ENCODE assay signal across 14 cellular contexts in genomic region chr2:143949121-143949848, GRCh38.
DNase-seq lines count a peak whose midpoint lies in the region; ATAC-seq, FAIRE-seq and TF ChIP-seq lines count a peak whose summit lies in the region.
"Had no signal": no experiment of that assay in that cellular context is flagged by ENCODE, and none has a peak within 500 bp of the region (broad histone marks: within the 10 kb centered on the region; RNA-seq: fewer than 3 reads in every experiment).

No MANE protein-coding gene starts in this region.

- H3K36me3 ChIP-seq in IMR-90 (ENCODE audit: control insufficient read depth, insufficient read depth, low read length) (no peaks in the 10 kb centered on the region), mammary epithelial cell (ENCODE audit: insufficient read depth, low read length) (no peaks in the 10 kb centered on the region), neuronal stem cell (replicated peaks in 1 of 2; ENCODE audit: control insufficient read depth in 2 of 2, insufficient read depth in 2 of 2, low read length in 2 of 2) (no peaks in the 10 kb centered on the region)

- WGBS in IMR-90 (ENCODE audit: extremely low coverage in 2 of 2, insufficient read length in 1 of 2), 2 experiments = no CpG with 5 or more reads among the region's 3 CpGs
- 89% methylated on average over 3 of the region's 3 CpGs for WGBS in mammary epithelial cell (ENCODE audit: low coverage, missing lambda C conversion rate)
- no CpG with 5 or more reads among the region's 3 CpGs for WGBS in neuronal stem cell (ENCODE audit: extremely low coverage in 2 of 2, insufficient read length in 2 of 2, insufficient replicate concordance in 1 of 2), 2 donors

- H3K27ac ChIP-seq in IMR-90 (ENCODE audit: insufficient read depth, low read length) (no peak overlapping the region), mammary epithelial cell (ENCODE audit: insufficient read depth, low read depth, low read length) (no peak overlapping the region), neuronal stem cell (replicated peaks; ENCODE audit: low read length) (no peak overlapping the region)

- H3K18ac ChIP-seq in IMR-90 (ENCODE audit: low read depth, low read length) (no peak overlapping the region), neuronal stem cell (ENCODE audit: low read length) (no peak overlapping the region)

- H2AK9ac ChIP-seq in IMR-90 (replicated peaks; ENCODE audit: low read depth, low read length, poor library complexity) = no peak overlapping the region

- no peak overlapping the region for H4K5ac ChIP-seq in IMR-90 (ENCODE audit: low read depth, low read length)

- no peak overlapping the region for H2AFZ ChIP-seq in IMR-90 (replicated peaks; ENCODE audit: low read length, poor library complexity)
- H2AFZ ChIP-seq in mammary epithelial cell (ENCODE audit: low read depth, low read length) = no peak overlapping the region
- no peak overlapping the region for H2AFZ ChIP-seq in neuronal stem cell (ENCODE audit: low read length)

- no peaks in the 10 kb centered on the region for H3K79me2 ChIP-seq in mammary epithelial cell (ENCODE audit: insufficient read depth, low read length)

- BruUV-seq in IMR-90 (replicated peaks; lab: Mats Ljungman, UMichigan) = no TSS peak
- no TSS peak for BruUV-seq in mammary epithelial cell (replicated peaks; lab: Mats Ljungman, UMichigan)

- H4K20me1 ChIP-seq in IMR-90 (ENCODE audit: insufficient read depth, low read length) (no peaks in the 10 kb centered on the region), mammary epithelial cell (ENCODE audit: insufficient read depth, low read length) (no peaks in the 10 kb centered on the region)

- H3K27me3 ChIP-seq in IMR-90 (ENCODE audit: control insufficient read depth, insufficient read depth, low read length) = no peaks in the 10 kb centered on the region
- no peaks in the 10 kb centered on the region for H3K27me3 ChIP-seq in mammary epithelial cell (ENCODE audit: insufficient read depth, low read length)
- no peaks in the 10 kb centered on the region for H3K27me3 ChIP-seq in neuronal stem cell (ENCODE audit: control insufficient read depth in 3 of 3, insufficient read depth in 3 of 3, low read depth in 1 of 3, low read length in 3 of 3)
- H3K27me3 ChIP-seq: tibial nerve had no signal

- H3K4ac ChIP-seq in IMR-90 (ENCODE audit: low read depth, low read length) = no peak overlapping the region
- H3K4ac ChIP-seq in neuronal stem cell (ENCODE audit: low read length) = no peak overlapping the region

- H3K14ac ChIP-seq in IMR-90 (replicated peaks; ENCODE audit: low read depth, low read length) (no peak overlapping the region), neuronal stem cell (ENCODE audit: low read length) (no peak overlapping the region)

- intact Hi-C loops in IMR-90 (cut with micrococcal nuclease) = no loop called here
- intact Hi-C loops in mammary epithelial cell (cut with micrococcal nuclease) = no loop called here

- in situ Hi-C loops in IMR-90 (cut with MboI; ENCODE audit: low sequenced_read_pairs) = no loop called here
- in situ Hi-C loops in mammary epithelial cell (cut with MboI; ENCODE audit: low sequenced_read_pairs in 2 of 2) = no loop called here

- peak; percentile 79 for ATAC-seq in GM21786 (IDR thresholded peaks at IDR 0.05; ENCODE audit: unreplicated experiment)
- peak; percentile 88 for ATAC-seq in IMR-90 (ENCODE audit: low read depth)
- ATAC-seq in HG03045 (IDR thresholded peaks at IDR 0.05; ENCODE audit: unreplicated experiment) = no peak
- ATAC-seq: WTC11 had no signal

- 0 out of 2 replicates have a peak overlapping the region, but pooled peaks have one; percentile 27 for H3K56ac ChIP-seq in IMR-90 (ENCODE audit: extremely low read depth, insufficient read depth, low read length)

- H2BK15ac ChIP-seq in IMR-90 (ENCODE audit: low read depth, low read length) (peak overlapping the region; percentile 74; the same call in 2 of the 3 replicates), neuronal stem cell (ENCODE audit: low read length) (no peak overlapping the region)

- DNase-seq in IMR-90 = peak; percentile 44
- DNase-seq in fibroblast of villous mesenchyme (ENCODE audit: low read depth) = peak; percentile 18
- no peak for DNase-seq in COR-L47 (lab: John Stamatoyannopoulos, UW)
- DNase-seq in mammary epithelial cell = no peak
- DNase-seq in neuronal stem cell (ENCODE audit: low spot score) = no peak
- DNase-seq: activated naive CD4-positive, alpha-beta T cell treated with anti-CD3 and anti-CD28 coated beads, Interleukin-2, amount 10 ng/mL, durations not matched to agents 7 days and 5 days; caudate nucleus; occipital lobe; stimulated activated CD4-positive, alpha-beta T cell treated with anti-CD3 and anti-CD28 coated beads, Interleukin-12 subunit alpha, Interleukin-12 subunit beta, amount 100 ng/mL, for 4 hours had no signal

- H3K9me1 ChIP-seq in IMR-90 (ENCODE audit: insufficient read depth, low read length) = no peaks in the 10 kb centered on the region

- peak; percentile 41 for FAIRE-seq in G401.6 (lab: Jason Lieb, UNC)

- no peaks in the 10 kb centered on the region; the same call in none of the 2 replicates for H3K4me1 ChIP-seq in IMR-90 (ENCODE audit: control insufficient read depth, insufficient read depth, low read length)
- H3K4me1 ChIP-seq in mammary epithelial cell (ENCODE audit: insufficient read depth, low read length) = no peaks in the 10 kb centered on the region
- H3K4me1 ChIP-seq in neuronal stem cell (ENCODE audit: control insufficient read depth in 2 of 2, insufficient read depth in 1 of 2, low read depth in 1 of 2, low read length in 2 of 2) = peaks cover 0 to 2% of the 10 kb centered on the region in 2 donors

- H2BK5ac ChIP-seq in IMR-90 (ENCODE audit: low read depth, low read length, poor library complexity, severe bottlenecking) (peak overlapping the region; percentile 85), neuronal stem cell (ENCODE audit: low read length) (no peak overlapping the region)

- H2BK120ac ChIP-seq in IMR-90 (ENCODE audit: low read depth, low read length) (peak overlapping the region; percentile 74; the same call in 1 of the 2 replicates), neuronal stem cell (ENCODE audit: low read depth, low read length) (no peak overlapping the region)

- TF ChIP-seq POLR2A in IMR-90 (IDR thresholded peaks at IDR 0.05; ENCODE audit: low read depth, low read length) = no peak

- H4K91ac ChIP-seq in IMR-90 (ENCODE audit: insufficient read depth, low read depth, low read length) (no peak overlapping the region; the same call in 1 of the 2 replicates), neuronal stem cell (ENCODE audit: low read depth, low read length, poor library complexity) (no peak overlapping the region)

- H3K79me1 ChIP-seq in IMR-90 (ENCODE audit: low read depth in 1 of 2, low read length in 2 of 2) (no peaks in the 10 kb centered on the region), neuronal stem cell (ENCODE audit: low read depth, low read length) (no peaks in the 10 kb centered on the region)

- TF ChIP-seq RAD21 in IMR-90 (IDR thresholded peaks at IDR 0.05; ENCODE audit: low read length) = no peak

- H3K4me2 ChIP-seq in IMR-90 (ENCODE audit: low read depth, low read length) (no peak overlapping the region), mammary epithelial cell (ENCODE audit: insufficient read depth, low read depth, low read length) (no peak overlapping the region), neuronal stem cell (ENCODE audit: insufficient read depth, low read length, poor library complexity, severe bottlenecking) (no peak overlapping the region)

- H4K8ac ChIP-seq in IMR-90 (ENCODE audit: low read depth in 2 of 2, low read length in 2 of 2) (peak overlapping the region in 1 of 2 experiments; percentile 40; a peak in 1 of 4 replicates), neuronal stem cell (ENCODE audit: low read depth, low read length) (no peak overlapping the region)

- peak overlapping the region; percentile 34; the same call in 1 of the 2 replicates for H2BK20ac ChIP-seq in IMR-90 (ENCODE audit: low read depth, low read length)

- H3K4me3 ChIP-seq in IMR-90 (ENCODE audit: insufficient read depth, low read depth, low read length) (no peak overlapping the region), fibroblast of villous mesenchyme (ENCODE audit: low read depth, low read length) (no peak overlapping the region), mammary epithelial cell (replicated peaks in 1 of 3; ENCODE audit: insufficient read depth in 1 of 3, low read depth in 2 of 3, low read length in 3 of 3) (no peak overlapping the region), neuronal stem cell (ENCODE audit: low read length in 2 of 2) (no peak overlapping the region)
- H3K4me3 ChIP-seq: tibial nerve had no signal

- TF ChIP-seq CTCF in IMR-90 (conservative IDR thresholded peaks at IDR 0.05; ENCODE audit: low read depth, low read length) (no peak), fibroblast of villous mesenchyme (IDR thresholded peaks at IDR 0.05; ENCODE audit: insufficient read depth, low read depth, low read length) (no peak), mammary epithelial cell (conservative IDR thresholded peaks at IDR 0.05 in 1 of 2, IDR thresholded peaks at IDR 0.05 in 1 of 2; ENCODE audit: extremely low read depth in 1 of 2, insufficient read depth in 1 of 2, low read depth in 1 of 2, low read length in 2 of 2) (no peak)

- POLR2A ChIA-PET in IMR-90 (lab: Charles Lee; ENCODE audit: unreplicated experiment) = no interaction called here

- H2BK12ac ChIP-seq in neuronal stem cell (ENCODE audit: low read length) = no peak overlapping the region

- CTCF ChIA-PET in IMR-90 (lab: Yijun Ruan, JAX) (no interaction called here), mammary epithelial cell (lab: Charles Lee; ENCODE audit: low non-redundant PET) (no interaction called here)

- dilution Hi-C loops in IMR-90 (cut with HindIII; ENCODE audit: low sequenced_read_pairs, unreplicated experiment) = no loop called here
- dilution Hi-C loops in mammary epithelial cell (cut with HindIII; ENCODE audit: low sequenced_read_pairs) = no loop called here

- H3K9ac ChIP-seq in IMR-90 (ENCODE audit: low read depth, low read length) (peak overlapping the region; percentile 19; the same call in 1 of the 2 replicates), mammary epithelial cell (ENCODE audit: insufficient read depth, low read length) (no peak overlapping the region), neuronal stem cell (ENCODE audit: low read depth, low read length, poor library complexity) (no peak overlapping the region)

- no peak overlapping the region; the same call in 1 of the 2 replicates for H3K23ac ChIP-seq in IMR-90 (ENCODE audit: low read depth, low read length)
- H3K23ac ChIP-seq in neuronal stem cell (ENCODE audit: low read depth, low read length, poor library complexity) = no peak overlapping the region

- H3K9me3 ChIP-seq in IMR-90 (ENCODE audit: control insufficient read depth, insufficient read depth, low read length) (no peaks in the 10 kb centered on the region), mammary epithelial cell (replicated peaks; ENCODE audit: insufficient read depth, low read length) (no peaks in the 10 kb centered on the region), neuronal stem cell (replicated peaks in 1 of 2; ENCODE audit: control insufficient read depth in 2 of 2, insufficient read depth in 1 of 2, low read depth in 1 of 2, low read length in 2 of 2) (no peaks in the 10 kb centered on the region)
- H3K9me3 ChIP-seq: tibial nerve had no signal

- H2AK5ac ChIP-seq in IMR-90 (ENCODE audit: low read depth, low read length) = no peak overlapping the region
- no peak overlapping the region for H2AK5ac ChIP-seq in neuronal stem cell (ENCODE audit: low read depth, low read length)

TF ChIP-seq in IMR-90, 13 proteins besides CTCF, POLR2A, EP300 and RAD21 (continues in another document):
- no peak for TF ChIP-seq RCOR1 (IDR thresholded peaks at IDR 0.05; ENCODE audit: insufficient replicate concordance, low read length)

Comparison
In these comparisons a context has a peak if more than half of its experiments do, and no peak if none do; other contexts are left out.
1. DNase-seq: peak in IMR-90 (single experiment) and fibroblast of villous mesenchyme (single experiment); none in COR-L47 (single experiment), mammary epithelial cell (single experiment) and neuronal stem cell (single experiment).